ENCODE assay signal across 8 cellular contexts in the genomic region with DNA sequence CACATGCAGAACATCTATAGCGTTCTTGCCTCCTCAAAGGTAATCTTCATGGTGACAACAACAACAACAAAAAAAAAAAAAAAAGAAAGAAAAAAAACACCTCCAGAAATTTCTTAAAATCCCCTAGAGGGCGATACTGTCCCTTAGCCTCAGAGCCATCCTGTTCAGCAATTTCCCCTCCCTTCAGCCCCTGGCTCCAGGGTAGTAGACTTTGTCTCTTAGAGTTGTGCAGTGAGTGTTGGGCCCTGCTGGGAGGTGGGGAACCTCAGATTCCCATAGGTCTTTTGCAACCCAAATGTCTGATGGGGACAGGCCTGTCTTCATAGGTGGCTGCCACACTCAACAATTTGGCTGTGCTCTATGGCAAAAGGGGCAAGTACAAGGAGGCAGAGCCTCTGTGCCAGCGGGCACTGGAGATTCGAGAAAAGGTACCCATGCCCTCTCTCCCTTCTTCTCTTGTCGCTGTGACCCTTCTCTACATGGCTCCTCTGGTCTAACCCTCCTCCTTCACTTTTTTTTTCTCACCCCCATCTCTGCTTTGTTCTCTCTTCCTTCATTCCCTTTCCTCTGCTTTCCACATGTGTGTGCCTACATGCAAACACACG. TPM values are rescaled to one million over a fixed set of nuclear protein-coding genes. Genes with fewer than 3 reads are reported as not detected.
DNase-seq lines count a peak whose midpoint lies in the region; ATAC-seq and TF ChIP-seq lines count a peak whose summit lies in the region.

No MANE protein-coding gene starts in this region.

- no peaks in the 10 kb centered on the region for H3K9me3 ChIP-seq in smooth muscle cell (replicated peaks; ENCODE audit: low read depth)

- no peaks in the 10 kb centered on the region for H3K9me3 Mint-ChIP-seq in activated T-cell treated with anti-CD3 and anti-CD28 coated beads, Interleukin-2, amount 50 U/mL, for 72 hours

- peaks cover 2% of the 10 kb centered on the region in 2 donors for H3K36me3 Mint-ChIP-seq in activated T-cell treated with anti-CD3 and anti-CD28 coated beads, Interleukin-2, amount 50 U/mL, for 72 hours (ENCODE audit: insufficient read depth in 2 of 2)

- no peak overlapping the region for H3K4me2 ChIP-seq in smooth muscle cell

- no peak overlapping the region for H3K27ac ChIP-seq in smooth muscle cell (ENCODE audit: low read depth)

- H3K4me1 Mint-ChIP-seq in activated T-cell treated with anti-CD3 and anti-CD28 coated beads, Interleukin-2, amount 50 U/mL, for 72 hours (ENCODE audit: low read depth), result no peaks in the 10 kb centered on the region

- H3K4me3 Mint-ChIP-seq in activated T-cell treated with anti-CD3 and anti-CD28 coated beads, Interleukin-2, amount 50 U/mL, for 72 hours, result no peak overlapping the region

- no peaks in the 10 kb centered on the region for H4K20me1 ChIP-seq in smooth muscle cell (ENCODE audit: low read depth)

- H3K27me3 ChIP-seq in smooth muscle cell (ENCODE audit: low read depth), result no peaks in the 10 kb centered on the region

- H3K27ac Mint-ChIP-seq in activated T-cell treated with anti-CD3 and anti-CD28 coated beads, Interleukin-2, amount 50 U/mL, for 72 hours, result no peak overlapping the region

- H3K79me2 ChIP-seq in smooth muscle cell (ENCODE audit: low read depth), result peaks cover 5% of the 10 kb centered on the region

- no peak overlapping the region for H3K4me3 ChIP-seq in smooth muscle cell

- peak in 1 of 2 donors; percentile 18 for DNase-seq in activated T-cell treated with anti-CD3 and anti-CD28 coated beads, Interleukin-2, amount 50 U/mL, for 72 hours
- DNase-seq in activated T-cell treated with anti-CD3 and anti-CD28 coated beads for 4 hours (no peak), Kasumi-1 (lab: John Stamatoyannopoulos, UW) (peak; percentile 70 to 85), SW480 (ENCODE audit: low spot score) (peak; percentile 68), fibroblast of peridontal ligament (ENCODE audit: extremely low read depth) (peak; percentile 80), smooth muscle cell (lab: John Stamatoyannopoulos, UW; ENCODE audit: unreplicated experiment) (no peak)

- WGBS in smooth muscle cell (ENCODE audit: low lambda C conversion rate), result 47% methylated on average over 6 of the region's 6 CpGs

- no peak overlapping the region for H3K9ac ChIP-seq in smooth muscle cell (ENCODE audit: low read depth)

- H3K4me1 ChIP-seq in smooth muscle cell (ENCODE audit: low read depth), result peaks cover 7% of the 10 kb centered on the region

- H3K27me3 Mint-ChIP-seq in activated T-cell treated with anti-CD3 and anti-CD28 coated beads, Interleukin-2, amount 50 U/mL, for 72 hours (ENCODE audit: low read depth), result no peaks in the 10 kb centered on the region

- H3K36me3 ChIP-seq in smooth muscle cell (ENCODE audit: low read depth), result no peaks in the 10 kb centered on the region

- peak; percentile 53 to 68 for ATAC-seq in activated T-cell treated with anti-CD3 and anti-CD28 coated beads, Interleukin-2, amount 50 U/mL, for 72 hours (replicated peaks in 1 of 2)
- ATAC-seq in HG03175 (IDR thresholded peaks at IDR 0.05; ENCODE audit: unreplicated experiment) (no peak), HG02981 (IDR thresholded peaks at IDR 0.05; ENCODE audit: unreplicated experiment) (no peak)

- no peak overlapping the region for H2AFZ ChIP-seq in smooth muscle cell (ENCODE audit: low read depth)

- peak; percentile 65 for TF ChIP-seq CTCF in smooth muscle cell (IDR thresholded peaks at IDR 0.05; ENCODE audit: borderline replicate concordance, insufficient read depth, poor library complexity, severe bottlenecking)

- H3F3A ChIP-seq in smooth muscle cell (ENCODE audit: low read depth), result peaks cover 15% of the 10 kb centered on the region

RNA-seq across cellular contexts. Expression of a gene that starts 6.0 kb away (rescaled TPM):
- total RNA-seq in activated T-cell treated with anti-CD3 and anti-CD28 coated beads, Interleukin-2, amount 50 U/mL, for 72 hours, result 1 to 10 TPM; 2.8 to 7.8 TPM
- 376 and 417 TPM in 2 replicates for total RNA-seq in smooth muscle cell
- 596 and 598 TPM in 2 replicates for polyA plus RNA-seq in smooth muscle cell

RNA-seq across cellular contexts. Expression of a gene that starts 10.7 kb away (rescaled TPM):
- 10 to 100 TPM; 36.9 to 37.4 TPM for total RNA-seq in activated T-cell treated with anti-CD3 and anti-CD28 coated beads, Interleukin-2, amount 50 U/mL, for 72 hours
- total RNA-seq in smooth muscle cell, result 13.2 and 20.0 TPM in 2 replicates
- polyA plus RNA-seq in smooth muscle cell, result 25.3 and 25.7 TPM in 2 replicates

RNA-seq across cellular contexts. Expression of a gene that starts 10.9 kb away (rescaled TPM):
- total RNA-seq in activated T-cell treated with anti-CD3 and anti-CD28 coated beads, Interleukin-2, amount 50 U/mL, for 72 hours, result 10 to 100 TPM; 85.0 to 85.7 TPM
- total RNA-seq in smooth muscle cell, result 16.4 and 24.0 TPM in 2 replicates
- polyA plus RNA-seq in smooth muscle cell, result 112 and 125 TPM in 2 replicates

RNA-seq across cellular contexts. Expression of a gene that starts 16.5 kb away (rescaled TPM):
- total RNA-seq in activated T-cell treated with anti-CD3 and anti-CD28 coated beads, Interleukin-2, amount 50 U/mL, for 72 hours, result 10 to 100 TPM; 16.8 to 19.7 TPM
- total RNA-seq in smooth muscle cell, result 36.9 and 51.4 TPM in 2 replicates
- polyA plus RNA-seq in smooth muscle cell, result 48.7 and 49.6 TPM in 2 replicates

RNA-seq across cellular contexts. Expression of a gene that starts 48.7 kb away (rescaled TPM):
- 10 to 100 TPM; 43.4 to 54.2 TPM for total RNA-seq in activated T-cell treated with anti-CD3 and anti-CD28 coated beads, Interleukin-2, amount 50 U/mL, for 72 hours
- 56.4 and 64.8 TPM in 2 replicates for total RNA-seq in smooth muscle cell
- 71.9 and 72.7 TPM in 2 replicates for polyA plus RNA-seq in smooth muscle cell

Comparison
In these comparisons a context has a peak if more than half of its experiments do, and no peak if none do; other contexts are left out.
1. ATAC-seq: peak in activated T-cell treated with anti-CD3 and anti-CD28 coated beads, Interleukin-2, amount 50 U/mL, for 72 hours (2 of 2); none in HG03175 (single experiment) and HG02981 (single experiment).
2. DNase-seq: peak in Kasumi-1 (2 of 2), SW480 (single experiment) and fibroblast of peridontal ligament (single experiment); none in activated T-cell treated with anti-CD3 and anti-CD28 coated beads for 4 hours (single experiment) and smooth muscle cell (single experiment).
3. RNA of a gene that starts 6.0 kb away (total RNA-seq): 376 to 417 TPM in smooth muscle cell; 2.8 to 7.8 TPM in activated T-cell treated with anti-CD3 and anti-CD28 coated beads, Interleukin-2, amount 50 U/mL, for 72 hours; every median in the first group is over 10 times any median in the second.